Comparison of ENCODE assay signal across 20 cellular contexts in genomic region chr12:25271486-25272098, GRCh38.
DNase-seq lines count a peak whose midpoint lies in the region; ATAC-seq, FAIRE-seq and TF ChIP-seq lines count a peak whose summit lies in the region.
"Had no signal": no experiment of that assay in that cellular context is flagged by ENCODE, and none has a peak within 500 bp of the region (broad histone marks: within the 10 kb centered on the region; RNA-seq: fewer than 3 reads in every experiment).

No MANE protein-coding gene starts in this region.

- H3K27ac ChIP-seq in HEK293 (ENCODE audit: extremely low read depth, low read depth, low read length) (no peak overlapping the region), MM.1S (ENCODE audit: low read length) (no peak overlapping the region)
- H3K27ac ChIP-seq: A549 had no signal

- H3K4me1 ChIP-seq in HEK293 (ENCODE audit: control insufficient read depth, insufficient read depth, low read length) = peaks cover 4% of the 10 kb centered on the region
- peaks cover 14% of the 10 kb centered on the region for H3K4me1 ChIP-seq in MM.1S (ENCODE audit: low read length)

- H3K9me3 ChIP-seq in HEK293 (ENCODE audit: control insufficient read depth, insufficient read depth, low read depth, low read length) (no peaks in the 10 kb centered on the region), MM.1S (replicated peaks; ENCODE audit: insufficient read depth, low read length) (no peaks in the 10 kb centered on the region)
- H3K9me3 ChIP-seq: A549, BE2C had no signal

- peak overlapping the region; percentile 36 for H3K27ac Mint-ChIP-seq in stimulated activated memory B cell treated with anti-CD40 and anti-IgM and Interleukin-4, amounts not matched to agents 10 μg/mL and 1 μg/mL and 100 μg/mL, for 72 hours
- H3K27ac Mint-ChIP-seq: CD14-positive monocyte; CD8-positive, alpha-beta T cell had no signal

- H3K36me3 ChIP-seq in HEK293 (ENCODE audit: control insufficient read depth in 2 of 2, insufficient read depth in 1 of 2, low read length in 2 of 2) (no peaks in the 10 kb centered on the region), MM.1S (replicated peaks; ENCODE audit: insufficient read depth, low read length) (no peaks in the 10 kb centered on the region)
- H3K36me3 ChIP-seq: BE2C had no signal

- POLR2A ChIA-PET in HEK293 (lab: Yijun Ruan, JAX) = no interaction called here

- no peak overlapping the region for H3K4me3 ChIP-seq in HEK293 (ENCODE audit: low read depth, low read length)
- no peak overlapping the region for H3K4me3 ChIP-seq in MM.1S (ENCODE audit: low read length)
- H3K4me3 ChIP-seq: A549 had no signal

- H3K9me3 Mint-ChIP-seq in stimulated activated memory B cell treated with anti-CD40 and anti-IgM and Interleukin-4, amounts not matched to agents 10 μg/mL and 1 μg/mL and 100 μg/mL, for 72 hours = no peaks in the 10 kb centered on the region
- H3K9me3 Mint-ChIP-seq: CD14-positive monocyte; CD8-positive, alpha-beta T cell had no signal

- H3K36me3 Mint-ChIP-seq in stimulated activated memory B cell treated with anti-CD40 and anti-IgM and Interleukin-4, amounts not matched to agents 10 μg/mL and 1 μg/mL and 100 μg/mL, for 72 hours = no peaks in the 10 kb centered on the region
- H3K36me3 Mint-ChIP-seq: CD14-positive monocyte; CD8-positive, alpha-beta T cell had no signal

- H3K4me1 Mint-ChIP-seq in stimulated activated memory B cell treated with anti-CD40 and anti-IgM and Interleukin-4, amounts not matched to agents 10 μg/mL and 1 μg/mL and 100 μg/mL, for 72 hours = peaks cover 30% of the 10 kb centered on the region

- no peaks in the 10 kb centered on the region for H4K20me1 ChIP-seq in MM.1S (ENCODE audit: insufficient read depth, low read length)

- TF ChIP-seq CTCF in HEK293 (tag by site-specific recombination; IDR thresholded peaks at IDR 0.05) = no peak
- TF ChIP-seq CTCF in MM.1S (IDR thresholded peaks at IDR 0.05; ENCODE audit: low read length) = no peak

- no peaks in the 10 kb centered on the region for H3K9me2 ChIP-seq in MM.1S (replicated peaks; ENCODE audit: insufficient read depth, low read length)

- H3K79me2 ChIP-seq in MM.1S (ENCODE audit: low read length) = no peaks in the 10 kb centered on the region

- H3K27me3 Mint-ChIP-seq in stimulated activated memory B cell treated with anti-CD40 and anti-IgM and Interleukin-4, amounts not matched to agents 10 μg/mL and 1 μg/mL and 100 μg/mL, for 72 hours = no peaks in the 10 kb centered on the region

- H3F3A ChIP-seq in MM.1S (ENCODE audit: insufficient read depth, low read length) = peaks cover 5% of the 10 kb centered on the region; the same call in 1 of the 2 replicates

- ATAC-seq in HG03442 (IDR thresholded peaks at IDR 0.05; ENCODE audit: unreplicated experiment) = peak; percentile 39
- peak; percentile 78 for ATAC-seq in stimulated activated memory B cell treated with anti-CD40 and anti-IgM and Interleukin-4, amounts not matched to agents 10 μg/mL and 1 μg/mL and 100 μg/mL, for 72 hours
- ATAC-seq in SK-N-SH treated with all-trans-retinoic acid at 6 μM for 48 hours = no peak
- ATAC-seq: A549; CD8-positive, alpha-beta T cell had no signal

- no peak overlapping the region for H3K4me2 ChIP-seq in MM.1S (ENCODE audit: low read depth, low read length)
- H3K4me2 ChIP-seq: A549 had no signal

- CTCF ChIA-PET in HEK293 (lab: Yijun Ruan, JAX) = interaction anchor here (0.6 to 0.7 kb wide), 2 partner anchors 110 to 311 kb away, joined by 3 read pairs; no protein-coding TSS in a partner anchor

- DNase-seq in GM18507 (ENCODE audit: extremely low spot score, insufficient read length, low read depth) (no peak), MM.1S (no peak)
- DNase-seq in activated effector memory CD4-positive, alpha-beta T cell treated with anti-CD3 and anti-CD28 coated beads, Interleukin-2, amount 50 U/mL, for 16 hours = no peak
- no peak for DNase-seq in activated T-cell treated with anti-CD3 and anti-CD28 coated beads, Interleukin-2, amount 50 U/mL, for 48 hours
- DNase-seq: BE2C; CD8-positive, alpha-beta T cell; COR-L47; DMS153; DMS79 treated with DMSO at 0.1 percent for 48 hours; EL; IMR-90; KBM-7 had no signal

- peak; percentile 44 for FAIRE-seq in GM18507 (lab: Jason Lieb, UNC)
- FAIRE-seq: A549, D721Med, H54 had no signal

- no peak overlapping the region for H2AFZ ChIP-seq in MM.1S (ENCODE audit: low read length)

- H3K4me3 Mint-ChIP-seq in stimulated activated memory B cell treated with anti-CD40 and anti-IgM and Interleukin-4, amounts not matched to agents 10 μg/mL and 1 μg/mL and 100 μg/mL, for 72 hours = no peak overlapping the region
- H3K4me3 Mint-ChIP-seq: CD14-positive monocyte; CD8-positive, alpha-beta T cell had no signal

- H3K9ac ChIP-seq in MM.1S (ENCODE audit: low read length) = no peak overlapping the region

- H3K27me3 ChIP-seq in MM.1S (replicated peaks; ENCODE audit: insufficient read depth, low read length) = no peaks in the 10 kb centered on the region
- H3K27me3 ChIP-seq: BE2C had no signal

TF ChIP-seq in HEK293, 187 proteins besides CTCF, POLR2A, EP300 and RAD21:
- TF ChIP-seq ZNF623 (tag by site-specific recombination; IDR thresholded peaks at IDR 0.05) = no peak
- TF ChIP-seq ZNF138 (tag by site-specific recombination; IDR thresholded peaks at IDR 0.05; ENCODE audit: borderline replicate concordance) = no peak
- TF ChIP-seq ZNF155 (tag by site-specific recombination; IDR thresholded peaks at IDR 0.05) = no peak
- TF ChIP-seq ZBTB7A (tag by site-specific recombination; IDR thresholded peaks at IDR 0.05; ENCODE audit: low read depth) = no peak
- TF ChIP-seq ZBTB8A (tag by site-specific recombination; IDR thresholded peaks at IDR 0.05) = no peak
- no peak for TF ChIP-seq ZNF211 (tag by site-specific recombination; IDR thresholded peaks at IDR 0.05; ENCODE audit: low read depth)
- TF ChIP-seq ZNF658 (tag by site-specific recombination; IDR thresholded peaks at IDR 0.05) = no peak
- peak; percentile 92 for TF ChIP-seq ZNF664 (tag by site-specific recombination; IDR thresholded peaks at IDR 0.05)
- TF ChIP-seq ZNF514 (tag by site-specific recombination; IDR thresholded peaks at IDR 0.05) = no peak
- TF ChIP-seq, protein P1, sequence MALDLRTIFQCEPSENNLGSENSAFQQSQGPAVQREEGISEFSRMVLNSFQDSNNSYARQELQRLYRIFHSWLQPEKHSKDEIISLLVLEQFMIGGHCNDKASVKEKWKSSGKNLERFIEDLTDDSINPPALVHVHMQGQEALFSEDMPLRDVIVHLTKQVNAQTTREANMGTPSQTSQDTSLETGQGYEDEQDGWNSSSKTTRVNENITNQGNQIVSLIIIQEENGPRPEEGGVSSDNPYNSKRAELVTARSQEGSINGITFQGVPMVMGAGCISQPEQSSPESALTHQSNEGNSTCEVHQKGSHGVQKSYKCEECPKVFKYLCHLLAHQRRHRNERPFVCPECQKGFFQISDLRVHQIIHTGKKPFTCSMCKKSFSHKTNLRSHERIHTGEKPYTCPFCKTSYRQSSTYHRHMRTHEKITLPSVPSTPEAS (tag by site-specific recombination; IDR thresholded peaks at IDR 0.05) = peak; percentile 42; the same call in 1 of the 2 replicates
- TF ChIP-seq ZNF48 (tag by site-specific recombination; IDR thresholded peaks at IDR 0.05) = no peak
- TF ChIP-seq ZFP41 (tag by site-specific recombination; IDR thresholded peaks at IDR 0.05; ENCODE audit: borderline replicate concordance) = no peak
- no peak for TF ChIP-seq ZNF768 (tag by site-specific recombination; IDR thresholded peaks at IDR 0.05)
- TF ChIP-seq ZIC2 (tag by site-specific recombination; IDR thresholded peaks at IDR 0.05) = no peak
- TF ChIP-seq FEZF1 (tag by site-specific recombination; IDR thresholded peaks at IDR 0.05) = no peak
- no peak for TF ChIP-seq ZXDB (tag by site-specific recombination; IDR thresholded peaks at IDR 0.05)

TF ChIP-seq in SK-N-SH treated with all-trans-retinoic acid at 6 μM for 48 hours, 23 proteins besides CTCF, POLR2A, EP300 and RAD21 (continues in another document):
- TF ChIP-seq CREB5 (CRISPR knock-in tag; IDR thresholded peaks at IDR 0.05; ENCODE audit: low read depth) (no peak), OSR1 (CRISPR knock-in tag; IDR thresholded peaks at IDR 0.05) (no peak), GLIS3 (CRISPR knock-in tag; IDR thresholded peaks at IDR 0.05) (no peak), ARNTL (CRISPR knock-in tag; IDR thresholded peaks at IDR 0.05; ENCODE audit: borderline replicate concordance, low read depth) (no peak), ESRRG (CRISPR knock-in tag; IDR thresholded peaks at IDR 0.05) (no peak), TOX (CRISPR knock-in tag; IDR thresholded peaks at IDR 0.05; ENCODE audit: borderline replicate concordance) (no peak)
- TF ChIP-seq, protein P2, sequence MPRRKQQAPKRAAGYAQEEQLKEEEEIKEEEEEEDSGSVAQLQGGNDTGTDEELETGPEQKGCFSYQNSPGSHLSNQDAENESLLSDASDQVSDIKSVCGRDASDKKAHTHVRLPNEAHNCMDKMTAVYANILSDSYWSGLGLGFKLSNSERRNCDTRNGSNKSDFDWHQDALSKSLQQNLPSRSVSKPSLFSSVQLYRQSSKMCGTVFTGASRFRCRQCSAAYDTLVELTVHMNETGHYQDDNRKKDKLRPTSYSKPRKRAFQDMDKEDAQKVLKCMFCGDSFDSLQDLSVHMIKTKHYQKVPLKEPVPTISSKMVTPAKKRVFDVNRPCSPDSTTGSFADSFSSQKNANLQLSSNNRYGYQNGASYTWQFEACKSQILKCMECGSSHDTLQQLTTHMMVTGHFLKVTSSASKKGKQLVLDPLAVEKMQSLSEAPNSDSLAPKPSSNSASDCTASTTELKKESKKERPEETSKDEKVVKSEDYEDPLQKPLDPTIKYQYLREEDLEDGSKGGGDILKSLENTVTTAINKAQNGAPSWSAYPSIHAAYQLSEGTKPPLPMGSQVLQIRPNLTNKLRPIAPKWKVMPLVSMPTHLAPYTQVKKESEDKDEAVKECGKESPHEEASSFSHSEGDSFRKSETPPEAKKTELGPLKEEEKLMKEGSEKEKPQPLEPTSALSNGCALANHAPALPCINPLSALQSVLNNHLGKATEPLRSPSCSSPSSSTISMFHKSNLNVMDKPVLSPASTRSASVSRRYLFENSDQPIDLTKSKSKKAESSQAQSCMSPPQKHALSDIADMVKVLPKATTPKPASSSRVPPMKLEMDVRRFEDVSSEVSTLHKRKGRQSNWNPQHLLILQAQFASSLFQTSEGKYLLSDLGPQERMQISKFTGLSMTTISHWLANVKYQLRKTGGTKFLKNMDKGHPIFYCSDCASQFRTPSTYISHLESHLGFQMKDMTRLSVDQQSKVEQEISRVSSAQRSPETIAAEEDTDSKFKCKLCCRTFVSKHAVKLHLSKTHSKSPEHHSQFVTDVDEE (CRISPR knock-in tag; IDR thresholded peaks at IDR 0.05) = no peak
